In the genomic region with DNA sequence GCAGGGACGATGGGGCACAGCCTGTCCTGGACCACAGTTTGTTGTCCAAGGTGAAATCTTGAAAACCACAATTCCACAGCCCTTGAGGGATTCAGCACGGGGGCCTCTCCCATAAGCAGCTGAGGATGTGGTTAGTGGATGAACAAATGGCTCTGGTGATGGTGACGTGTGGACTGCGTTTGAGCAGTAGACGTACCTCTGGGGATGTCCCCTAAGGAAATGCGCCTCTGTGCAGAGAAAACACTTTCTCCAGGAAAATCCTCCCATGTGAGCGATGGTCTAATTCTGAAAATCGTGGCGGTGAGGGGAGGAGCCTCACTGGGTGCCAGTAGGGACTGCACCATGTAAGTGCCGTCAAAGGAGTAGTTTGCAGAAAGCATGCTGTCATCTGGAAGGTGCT, we compare ENCODE assay signal across 18 cellular contexts. TPM values are rescaled to one million over a fixed set of nuclear protein-coding genes. Genes with fewer than 3 reads are reported as not detected.
"Had no signal": no experiment of that assay in that cellular context is flagged by ENCODE, and none has a peak within 500 bp of the region (broad histone marks: within the 10 kb centered on the region; RNA-seq: fewer than 3 reads in every experiment).

No MANE protein-coding gene starts in this region.

- H3K4me3 Mint-ChIP-seq: activated CD4-positive, alpha-beta T cell treated with anti-CD3 and anti-CD28 coated beads, Interleukin-2, amount 10 ng/mL, durations not matched to agents 24 days and 14 days; central memory CD8-positive, alpha-beta T cell; dendritic cell treated with granulocyte-macrophage colony-stimulating factor and Interleukin-4, amounts not matched to agents 40 ng/mL and 50 ng/mL, for 4 days; T-helper 1 cell treated with Interleukin-12 subunit alpha and Interleukin-12 subunit beta and Interleukin-4 antibody, amounts not matched to agents 30 μg/mL and 1 μg/mL, for 36 hours; WTC11 had no signal

- H3K9me3 ChIP-seq: thoracic aorta had no signal

- DNase-seq: activated CD4-positive, alpha-beta T cell treated with anti-CD3 and anti-CD28 coated beads, Interleukin-2, amount 10 ng/mL, durations not matched to agents 24 days and 14 days; activated CD8-positive, alpha-beta memory T cell treated with anti-CD3 and anti-CD28 coated beads for 24 hours; anterior cingulate cortex; brain microvascular endothelial cell; effector memory CD4-positive, alpha-beta T cell; foreskin keratinocyte; mesendoderm; stimulated activated CD4-positive, alpha-beta T cell treated with anti-CD3 and anti-CD28 coated beads, Interleukin-12 subunit alpha, Interleukin-12 subunit beta, amount 100 ng/mL, for 4 hours; stimulated activated CD4-positive, alpha-beta T cell treated with anti-CD3 and anti-CD28 coated beads, Interleukin-2, amount 100 ng/mL, for 24 hours had no signal

- H3K36me3 Mint-ChIP-seq: WTC11 had no signal

- H3K27me3 Mint-ChIP-seq: central memory CD8-positive, alpha-beta T cell had no signal

- H3K9ac ChIP-seq: parathyroid adenoma had no signal

- ATAC-seq: foreskin keratinocyte, WTC11 had no signal

- H3K4me1 ChIP-seq: foreskin keratinocyte, parathyroid adenoma had no signal

- H3K27ac ChIP-seq: brain microvascular endothelial cell, foreskin keratinocyte, parathyroid adenoma, thoracic aorta had no signal

- H3K36me3 ChIP-seq: brain microvascular endothelial cell, thoracic aorta had no signal

- H2AFZ ChIP-seq: parathyroid adenoma had no signal

- H3K79me2 ChIP-seq: parathyroid adenoma had no signal

- H3K4me3 ChIP-seq: thoracic aorta had no signal

- H3K27ac Mint-ChIP-seq: activated CD4-positive, alpha-beta T cell treated with anti-CD3 and anti-CD28 coated beads, Interleukin-2, amount 10 ng/mL, durations not matched to agents 24 days and 14 days; dendritic cell treated with granulocyte-macrophage colony-stimulating factor and Interleukin-4, amounts not matched to agents 40 ng/mL and 50 ng/mL, for 4 days; T-helper 1 cell treated with Interleukin-12 subunit alpha and Interleukin-12 subunit beta and Interleukin-4 antibody, amounts not matched to agents 30 μg/mL and 1 μg/mL, for 36 hours; WTC11 had no signal

- H3K9me3 Mint-ChIP-seq: activated CD4-positive, alpha-beta T cell treated with anti-CD3 and anti-CD28 coated beads, Interleukin-2, amount 10 ng/mL, durations not matched to agents 24 days and 14 days; central memory CD8-positive, alpha-beta T cell; dendritic cell treated with granulocyte-macrophage colony-stimulating factor and Interleukin-4, amounts not matched to agents 40 ng/mL and 50 ng/mL, for 4 days; T-helper 1 cell treated with Interleukin-12 subunit alpha and Interleukin-12 subunit beta and Interleukin-4 antibody, amounts not matched to agents 30 μg/mL and 1 μg/mL, for 36 hours; WTC11 had no signal

- H3K27me3 ChIP-seq: brain microvascular endothelial cell, foreskin keratinocyte had no signal

- H3K4me1 Mint-ChIP-seq: central memory CD8-positive, alpha-beta T cell had no signal

RNA-seq across cellular contexts. Expression of a gene that starts 2.7 kb away (rescaled TPM):
- total RNA-seq: activated CD4-positive, alpha-beta T cell treated with anti-CD3 and anti-CD28 coated beads, Interleukin-2, amount 10 ng/mL, durations not matched to agents 24 days and 14 days; foreskin keratinocyte; lower leg skin; renal cortical epithelial cell; thoracic aorta; urinary bladder; WTC11 had no signal
- polyA plus RNA-seq: foreskin keratinocyte, urinary bladder had no signal

RNA-seq across cellular contexts. Expression of a gene that starts 4.3 kb away (rescaled TPM):
- total RNA-seq: activated CD4-positive, alpha-beta T cell treated with anti-CD3 and anti-CD28 coated beads, Interleukin-2, amount 10 ng/mL, durations not matched to agents 24 days and 14 days; renal cortical epithelial cell; thoracic aorta; WTC11 had no signal
